18 cellular contexts compared by ENCODE assay signal in genomic region chrX:18490816-18491215, GRCh38.
DNase-seq lines count a peak whose midpoint lies in the region; ATAC-seq and TF ChIP-seq lines count a peak whose summit lies in the region.
"Had no signal": no experiment of that assay in that cellular context is flagged by ENCODE, and none has a peak within 500 bp of the region (broad histone marks: within the 10 kb centered on the region; RNA-seq: fewer than 3 reads in every experiment).

No MANE protein-coding gene starts in this region.

- ATAC-seq in HG03175 (IDR thresholded peaks at IDR 0.05; ENCODE audit: unreplicated experiment) (no peak), GM21528 (IDR thresholded peaks at IDR 0.05; ENCODE audit: low FRiP score, unreplicated experiment) (no peak)
- ATAC-seq: GM12878 had no signal

- DNase-seq in GM03348 (ENCODE audit: low spot score): peak; percentile 2
- DNase-seq in dermis blood vessel endothelial cell: peak; percentile 6
- peak; percentile 14 for DNase-seq in hepatic stellate cell (ENCODE audit: low spot score)
- DNase-seq in osteoblast (ENCODE audit: insufficient read length, low spot score, missing footprints): peak; percentile 44
- DNase-seq in activated naive CD4-positive, alpha-beta T cell (lab: John Stamatoyannopoulos, UW): no peak
- DNase-seq: CD8-positive, alpha-beta memory T cell; DMS79 treated with DMSO at 0.1 percent for 48 hours; NCI-H1436 treated with DMSO at 0.1 percent for 48 hours; NCI-H2029 treated with DMSO at 0.1 percent for 48 hours; NCI-H2171 treated with DMSO at 0.1 percent for 48 hours; NCI-H446 treated with DMSO at 0.1 percent for 48 hours; NK-92 treated with Interleukin-12 subunit alpha and Interleukin-12 subunit beta, amount 100 ng/mL, for 24 hours; SHP77 had no signal

- no peaks in the 10 kb centered on the region for H4K20me1 ChIP-seq in osteoblast (ENCODE audit: insufficient read depth, low read length)
- H4K20me1 ChIP-seq: BLaER1 treated with 17β-estradiol and CSF1 and Interleukin-3, amounts not matched to agents 10 nM and 100 nM had no signal

- peaks cover 2% of the 10 kb centered on the region for H3K4me1 ChIP-seq in osteoblast (ENCODE audit: insufficient read depth, low read length)

- no peak for TF ChIP-seq CTCF in osteoblast (IDR thresholded peaks at IDR 0.05; ENCODE audit: extremely low read depth, low read depth, low read length)

- H3K4me2 ChIP-seq in osteoblast (ENCODE audit: insufficient read depth, low read length): no peak overlapping the region
- H3K4me2 ChIP-seq: BLaER1 treated with 17β-estradiol and CSF1 and Interleukin-3, amounts not matched to agents 10 nM and 100 nM had no signal

- no peaks in the 10 kb centered on the region for H3K36me3 ChIP-seq in osteoblast (ENCODE audit: insufficient read depth, low read length)
- H3K36me3 ChIP-seq: BLaER1 treated with 17β-estradiol and CSF1 and Interleukin-3, amounts not matched to agents 10 nM and 100 nM; HAP-1 had no signal

- no peaks in the 10 kb centered on the region for H3K79me2 ChIP-seq in osteoblast (ENCODE audit: insufficient read depth, low read length)

- no peak overlapping the region for H3K27ac ChIP-seq in osteoblast (ENCODE audit: low read depth, low read length)
- H3K27ac ChIP-seq: BLaER1 treated with 17β-estradiol and CSF1 and Interleukin-3, amounts not matched to agents 10 nM and 100 nM had no signal

- no peak overlapping the region for H3K4me3 ChIP-seq in osteoblast (ENCODE audit: insufficient read depth, low read length)
- H3K4me3 ChIP-seq: BLaER1 treated with 17β-estradiol and CSF1 and Interleukin-3, amounts not matched to agents 10 nM and 100 nM; GM12878; HAP-1 had no signal

- H3K27me3 ChIP-seq in osteoblast (ENCODE audit: insufficient read depth, low read length): no peaks in the 10 kb centered on the region

- no peak overlapping the region for H2AFZ ChIP-seq in osteoblast (ENCODE audit: low read length)

- no peaks in the 10 kb centered on the region for H3K9me3 ChIP-seq in osteoblast (ENCODE audit: low read depth, low read length)
- H3K9me3 ChIP-seq: HAP-1 had no signal

Comparison
In these comparisons a context has a peak if more than half of its experiments do, and no peak if none do; other contexts are left out.
1. DNase-seq: peak in GM03348 (single experiment), dermis blood vessel endothelial cell (single experiment), hepatic stellate cell (single experiment) and osteoblast (single experiment); none in activated naive CD4-positive, alpha-beta T cell (0 of 4).